Comparison of ENCODE assay signal across 8 cellular contexts in genomic region chr19:51169283-51169918, GRCh38. TPM values are rescaled to one million over a fixed set of nuclear protein-coding genes. Genes with fewer than 3 reads are reported as not detected.
A peak's percentile ranks its signal among the peaks of the same experiment; 100 is the strongest.
DNase-seq lines count a peak whose midpoint lies in the region; TF ChIP-seq lines count a peak whose summit lies in the region.
"Not testable (repeated sequence)": the region's sequence is repeated elsewhere in the genome, so short reads cannot be mapped to it uniquely, and the experiment has no call there.

No MANE protein-coding gene starts in this region.

- not testable (repeated sequence) for H3K36me3 Mint-ChIP-seq in Caco-2 (ENCODE audit: insufficient read depth, unreplicated experiment); activated CD4-positive, alpha-beta T cell treated with anti-CD3 and anti-CD28 coated beads, Interleukin-2, amount 10 ng/mL, durations not matched to agents 24 days and 14 days (ENCODE audit: low read depth); brain

- not testable (repeated sequence) for H3K36me3 ChIP-seq in Caco-2 (ENCODE audit: control insufficient read depth, insufficient read depth, low read length); left ventricle myocardium inferior; osteoblast (ENCODE audit: insufficient read depth, low read length)

- not testable (repeated sequence) for H3K4me3 ChIP-seq in Caco-2 (ENCODE audit: low read depth, low read length); osteoblast (ENCODE audit: insufficient read depth, low read length)
- peak overlapping the region; percentile 32 for H3K4me3 ChIP-seq in left ventricle myocardium inferior

- H3K27ac ChIP-seq in left ventricle myocardium inferior (replicated peaks); osteoblast (ENCODE audit: low read depth, low read length): not testable (repeated sequence)

- peak; percentile 75 to 86 for TF ChIP-seq CTCF in Caco-2 (IDR thresholded peaks at IDR 0.05; ENCODE audit: insufficient read depth in 1 of 2, low read depth in 1 of 2, low read length in 1 of 2, severe bottlenecking in 1 of 2, unreplicated experiment in 1 of 2)
- peak; percentile 79 to 89 for TF ChIP-seq CTCF in brain (conservative IDR thresholded peaks at IDR 0.05)
- peak; percentile 94 for TF ChIP-seq CTCF in left ventricle myocardium inferior (IDR thresholded peaks at IDR 0.05; ENCODE audit: borderline replicate concordance)
- peak; percentile 69 for TF ChIP-seq CTCF in osteoblast (IDR thresholded peaks at IDR 0.05; ENCODE audit: extremely low read depth, low read depth, low read length)

- not testable (repeated sequence) for H4K20me1 ChIP-seq in osteoblast (ENCODE audit: insufficient read depth, low read length)

- not testable (repeated sequence) for H3K4me1 ChIP-seq in Caco-2; left ventricle myocardium inferior; osteoblast (ENCODE audit: insufficient read depth, low read length)

- H3K9me3 ChIP-seq in Caco-2; left ventricle myocardium inferior (replicated peaks); osteoblast (ENCODE audit: low read depth, low read length): not testable (repeated sequence)

- DNase-seq in Caco-2: peak; percentile 70 to 85
- DNase-seq in KG1 (lab: John Stamatoyannopoulos, UW): peak; percentile 74
- DNase-seq in NOMO-1 treated with dmso at 0.1 percent for 144 hours (lab: John Stamatoyannopoulos, UW; ENCODE audit: unreplicated experiment): peak; percentile 31
- peak; percentile 91 for DNase-seq in activated CD4-positive, alpha-beta T cell treated with anti-CD3 and anti-CD28 coated beads, Interleukin-2, amount 10 ng/mL, durations not matched to agents 24 days and 14 days
- peak; percentile 78 for DNase-seq in left ventricle myocardium inferior
- DNase-seq in osteoblast (ENCODE audit: insufficient read length, low spot score, missing footprints): not testable (repeated sequence)
- peak; percentile 80 for DNase-seq in stimulated activated CD8-positive, alpha-beta memory T cell treated with anti-CD3 and anti-CD28 coated beads, Interleukin-4, amount 100 ng/mL, for 48 hours

- H3K4me2 ChIP-seq in osteoblast (ENCODE audit: insufficient read depth, low read length): not testable (repeated sequence)

- peak overlapping the region; percentile 64 for H3K4me3 Mint-ChIP-seq in Caco-2 (ENCODE audit: unreplicated experiment)
- not testable (repeated sequence) for H3K4me3 Mint-ChIP-seq in activated CD4-positive, alpha-beta T cell treated with anti-CD3 and anti-CD28 coated beads, Interleukin-2, amount 10 ng/mL, durations not matched to agents 24 days and 14 days; brain

- peaks cover 12% of the 10 kb centered on the region for H3K27me3 Mint-ChIP-seq in Caco-2 (ENCODE audit: insufficient read depth, unreplicated experiment)
- peaks cover 12% of the 10 kb centered on the region for H3K27me3 Mint-ChIP-seq in activated CD4-positive, alpha-beta T cell treated with anti-CD3 and anti-CD28 coated beads, Interleukin-2, amount 10 ng/mL, durations not matched to agents 24 days and 14 days
- H3K27me3 Mint-ChIP-seq in brain: not testable (repeated sequence)

- POLR2A ChIA-PET in Caco-2 (lab: Charles Lee): not testable (repeated sequence)

- not testable (repeated sequence) for H3K79me2 ChIP-seq in osteoblast (ENCODE audit: insufficient read depth, low read length)

- not testable (repeated sequence) for H3K27me3 ChIP-seq in Caco-2 (replicated peaks; ENCODE audit: control insufficient read depth, insufficient read depth, low read length)
- H3K27me3 ChIP-seq in left ventricle myocardium inferior (ENCODE audit: low read depth): peaks cover 78% of the 10 kb centered on the region
- H3K27me3 ChIP-seq in osteoblast (ENCODE audit: insufficient read depth, low read length): peaks cover 23% of the 10 kb centered on the region

- not testable (repeated sequence) for H3K27ac Mint-ChIP-seq in Caco-2 (ENCODE audit: unreplicated experiment); activated CD4-positive, alpha-beta T cell treated with anti-CD3 and anti-CD28 coated beads, Interleukin-2, amount 10 ng/mL, durations not matched to agents 24 days and 14 days; brain

- not testable (repeated sequence) for H3K4me1 Mint-ChIP-seq in Caco-2 (ENCODE audit: low read depth, unreplicated experiment); brain
- peaks cover 26% of the 10 kb centered on the region for H3K4me1 Mint-ChIP-seq in activated CD4-positive, alpha-beta T cell treated with anti-CD3 and anti-CD28 coated beads, Interleukin-2, amount 10 ng/mL, durations not matched to agents 24 days and 14 days

- not testable (repeated sequence) for H2AFZ ChIP-seq in osteoblast (ENCODE audit: low read length)

- H3K9me3 Mint-ChIP-seq in Caco-2 (ENCODE audit: unreplicated experiment); activated CD4-positive, alpha-beta T cell treated with anti-CD3 and anti-CD28 coated beads, Interleukin-2, amount 10 ng/mL, durations not matched to agents 24 days and 14 days; brain: not testable (repeated sequence)

- CTCF ChIA-PET in Caco-2 (lab: Charles Lee): interaction anchor here (1.3 to 1.4 kb wide), 2 partner anchors 13 to 148 kb away, joined by 4 to 5 read pairs; no protein-coding TSS in a partner anchor

- intact Hi-C loops in Caco-2 (cut with micrococcal nuclease; ENCODE audit: unreplicated experiment): loop anchor here (1.0 to 2.0 kb wide), 2 partner anchors 61 to 149 kb away; partner anchors contain the start of gene CTU1
- intact Hi-C loops in activated CD4-positive, alpha-beta T cell treated with anti-CD3 and anti-CD28 coated beads, Interleukin-2, amount 10 ng/mL, durations not matched to agents 24 days and 14 days (cut with micrococcal nuclease): loop anchor here (1.0 kb wide), 1 partner anchor 11 kb away; no protein-coding TSS in a partner anchor
- intact Hi-C loops in left ventricle myocardium inferior (cut with micrococcal nuclease): not testable (repeated sequence)

- BruUV-seq in Caco-2 (replicated peaks; lab: Mats Ljungman, UMichigan): not testable (repeated sequence)

RNA-seq across cellular contexts. Expression of gene SIGLEC7, which starts 27.3 kb away (rescaled TPM):
- total RNA-seq in Caco-2 (2022) (not detected in 2 replicates), left ventricle myocardium inferior (0.47 TPM), osteoblast (not detected in 2 replicates)
- total RNA-seq in activated CD4-positive, alpha-beta T cell treated with anti-CD3 and anti-CD28 coated beads, Interleukin-2, amount 10 ng/mL, durations not matched to agents 24 days and 14 days: not detected in 2 replicates
- polyA plus RNA-seq in brain (ENCODE audit: insufficient read depth, low read depth, low replicate concordance): 0.75 TPM

RNA-seq across cellular contexts. Expression of gene SIGLEC9, which starts 44.7 kb away (rescaled TPM):
- not detected in 2 replicates for total RNA-seq in Caco-2 (2022)
- total RNA-seq in activated CD4-positive, alpha-beta T cell treated with anti-CD3 and anti-CD28 coated beads, Interleukin-2, amount 10 ng/mL, durations not matched to agents 24 days and 14 days: 0.33 and 0.52 TPM in 2 replicates
- polyA plus RNA-seq in brain (ENCODE audit: insufficient read depth, low read depth, low replicate concordance): 0.76 TPM
- total RNA-seq in left ventricle myocardium inferior: 1.7 TPM
- under 0.01 TPM in 1 of 2 replicates, not detected in the other for total RNA-seq in osteoblast

RNA-seq across cellular contexts. Expression of gene CD33, which starts 55.5 kb away (rescaled TPM):
- total RNA-seq in Caco-2 (2022) (not detected in 2 replicates), left ventricle myocardium inferior (3.0 TPM), osteoblast (not detected in 2 replicates)
- 6.5 and 8.7 TPM in 2 replicates for total RNA-seq in activated CD4-positive, alpha-beta T cell treated with anti-CD3 and anti-CD28 coated beads, Interleukin-2, amount 10 ng/mL, durations not matched to agents 24 days and 14 days
- polyA plus RNA-seq in brain (ENCODE audit: insufficient read depth, low read depth, low replicate concordance): 1.5 TPM
